Comparison of ENCODE assay signal across 9 cellular contexts in genomic region chr6:30813623-30814136, GRCh38.
DNase-seq lines count a peak whose midpoint lies in the region; ATAC-seq and TF ChIP-seq lines count a peak whose summit lies in the region.
"Had no signal": no experiment of that assay in that cellular context is flagged by ENCODE, and none has a peak within 500 bp of the region (broad histone marks: within the 10 kb centered on the region; RNA-seq: fewer than 3 reads in every experiment).

No MANE protein-coding gene starts in this region.

- intact Hi-C loops in PC-3 (cut with micrococcal nuclease): no loop called here
- intact Hi-C loops in dendritic cell treated with granulocyte-macrophage colony-stimulating factor and Interleukin-4, amounts not matched to agents 40 ng/mL and 50 ng/mL, for 4 days (cut with micrococcal nuclease): loop anchor here (1.0 to 5.0 kb wide), 2 partner anchors 31 to 71 kb away; partner anchors contain the start of genes FLOT1 and IER3

- peak overlapping the region; percentile 96 for H3K27ac ChIP-seq in PC-3 (ENCODE audit: low read length)
- no peak overlapping the region for H3K27ac ChIP-seq in trophoblast cell (ENCODE audit: low read depth, low read length)

- H3K4me3 Mint-ChIP-seq in T-helper 2 cell treated with Interferon-gamma antibody and Interleukin-4, amounts not matched to agents 5 μg/mL and 100 μg/mL, for 36 hours: peak overlapping the region; percentile 66
- H3K4me3 Mint-ChIP-seq in dendritic cell treated with granulocyte-macrophage colony-stimulating factor and Interleukin-4, amounts not matched to agents 40 ng/mL and 50 ng/mL, for 4 days: peak overlapping the region; percentile 9

- H3K27me3 ChIP-seq in PC-3 (ENCODE audit: low read length) (no peaks in the 10 kb centered on the region), trophoblast cell (ENCODE audit: insufficient read depth, low read length) (no peaks in the 10 kb centered on the region)

- H3K27me3 Mint-ChIP-seq in T-helper 2 cell treated with Interferon-gamma antibody and Interleukin-4, amounts not matched to agents 5 μg/mL and 100 μg/mL, for 36 hours (ENCODE audit: low read depth): no peaks in the 10 kb centered on the region
- H3K27me3 Mint-ChIP-seq in dendritic cell treated with granulocyte-macrophage colony-stimulating factor and Interleukin-4, amounts not matched to agents 40 ng/mL and 50 ng/mL, for 4 days: no peaks in the 10 kb centered on the region

- H3K9ac ChIP-seq in PC-3 (ENCODE audit: low read length): peak overlapping the region; percentile 68
- no peak overlapping the region for H3K9ac ChIP-seq in trophoblast cell (ENCODE audit: low read length)

- no peak overlapping the region for H3K18ac ChIP-seq in trophoblast cell (ENCODE audit: low read length)

- H3K27ac Mint-ChIP-seq in T-helper 2 cell treated with Interferon-gamma antibody and Interleukin-4, amounts not matched to agents 5 μg/mL and 100 μg/mL, for 36 hours: peak overlapping the region; percentile 92
- peak overlapping the region; percentile 87 for H3K27ac Mint-ChIP-seq in dendritic cell treated with granulocyte-macrophage colony-stimulating factor and Interleukin-4, amounts not matched to agents 40 ng/mL and 50 ng/mL, for 4 days

- H3K9me2 ChIP-seq in PC-3 (replicated peaks; ENCODE audit: low read length): no peaks in the 10 kb centered on the region

- H3K79me2 ChIP-seq in PC-3 (ENCODE audit: low read length): no peaks in the 10 kb centered on the region
- H3K79me2 ChIP-seq in trophoblast cell (ENCODE audit: control insufficient read depth, insufficient read depth, low read length, poor library complexity): no peaks in the 10 kb centered on the region

- H4K8ac ChIP-seq in trophoblast cell (ENCODE audit: low read depth, low read length): no peak overlapping the region

- peak; percentile 2; the same call in 1 of the 2 replicates for ATAC-seq in PC-3
- ATAC-seq in GM18867 (IDR thresholded peaks at IDR 0.05; ENCODE audit: unreplicated experiment): no peak
- no peak for ATAC-seq in activated CD4-positive, CD25-positive, alpha-beta regulatory T cell treated with anti-CD3 and anti-CD28 coated beads, Interleukin-2, amount 50 U/mL, for 24 hours

- H3K36me3 Mint-ChIP-seq in T-helper 2 cell treated with Interferon-gamma antibody and Interleukin-4, amounts not matched to agents 5 μg/mL and 100 μg/mL, for 36 hours (ENCODE audit: low read depth): peaks cover 47% of the 10 kb centered on the region
- H3K36me3 Mint-ChIP-seq in dendritic cell treated with granulocyte-macrophage colony-stimulating factor and Interleukin-4, amounts not matched to agents 40 ng/mL and 50 ng/mL, for 4 days (ENCODE audit: low read depth): peaks cover 4% of the 10 kb centered on the region

- H3K4ac ChIP-seq in trophoblast cell (ENCODE audit: low read depth, low read length): no peak overlapping the region

- no peak for TF ChIP-seq CTCF in PC-3 (conservative IDR thresholded peaks at IDR 0.05; ENCODE audit: low read depth, low read length)
- no peak for TF ChIP-seq CTCF in GM10248 (IDR thresholded peaks at IDR 0.05; ENCODE audit: control extremely low read depth, extremely low read depth, low read depth, missing control alignments)

- WGBS in trophoblast cell (ENCODE audit: extremely low coverage, insufficient coverage, insufficient read length): no CpG with 5 or more reads among the region's 9 CpGs

- peak overlapping the region; percentile 18 for H3K14ac ChIP-seq in trophoblast cell (ENCODE audit: low read length)

- H2AFZ ChIP-seq in PC-3 (ENCODE audit: low read length): no peak overlapping the region
- H2AFZ ChIP-seq in trophoblast cell (ENCODE audit: insufficient read depth, low read length, poor library complexity): no peak overlapping the region

- H3K79me1 ChIP-seq in trophoblast cell (ENCODE audit: low read length): peaks cover 15% of the 10 kb centered on the region

- peak overlapping the region; percentile 17 for H2BK5ac ChIP-seq in trophoblast cell (ENCODE audit: low read depth, low read length, poor library complexity)

- peaks cover 15% of the 10 kb centered on the region for H3K9me3 Mint-ChIP-seq in T-helper 2 cell treated with Interferon-gamma antibody and Interleukin-4, amounts not matched to agents 5 μg/mL and 100 μg/mL, for 36 hours
- H3K9me3 Mint-ChIP-seq in dendritic cell treated with granulocyte-macrophage colony-stimulating factor and Interleukin-4, amounts not matched to agents 40 ng/mL and 50 ng/mL, for 4 days: no peaks in the 10 kb centered on the region

- peak overlapping the region; percentile 66 for H2AK5ac ChIP-seq in trophoblast cell (ENCODE audit: low read length)

- peak overlapping the region; percentile 71 for H4K91ac ChIP-seq in trophoblast cell (ENCODE audit: low read depth, low read length)

- peaks cover 55% of the 10 kb centered on the region for H3K4me1 Mint-ChIP-seq in T-helper 2 cell treated with Interferon-gamma antibody and Interleukin-4, amounts not matched to agents 5 μg/mL and 100 μg/mL, for 36 hours (ENCODE audit: low read depth)
- peaks cover 79% of the 10 kb centered on the region for H3K4me1 Mint-ChIP-seq in dendritic cell treated with granulocyte-macrophage colony-stimulating factor and Interleukin-4, amounts not matched to agents 40 ng/mL and 50 ng/mL, for 4 days (ENCODE audit: low read depth)

- H4K12ac ChIP-seq in trophoblast cell (ENCODE audit: low read depth, low read length): no peak overlapping the region

- H4K20me1 ChIP-seq in PC-3 (ENCODE audit: low read length): no peaks in the 10 kb centered on the region

- POLR2A ChIA-PET in PC-3 (lab: Charles Lee; ENCODE audit: unreplicated experiment): interaction anchor here (0.6 kb wide), 2 partner anchors 61 to 130 kb away, joined by 3 to 7 read pairs; no protein-coding TSS in a partner anchor
- POLR2A ChIA-PET in GM10248 (lab: Yijun Ruan, JAX): no interaction called here

- no peaks in the 10 kb centered on the region for H3K9me3 ChIP-seq in PC-3 (ENCODE audit: low read length)
- no peaks in the 10 kb centered on the region for H3K9me3 ChIP-seq in trophoblast cell (ENCODE audit: insufficient read depth, low read depth, low read length)

- H3K4me3 ChIP-seq in PC-3 (ENCODE audit: low read length) (no peak overlapping the region), trophoblast cell (ENCODE audit: low read depth, low read length) (no peak overlapping the region)

- H3K4me1 ChIP-seq in PC-3 (ENCODE audit: insufficient read depth, low read length): peaks cover 55% of the 10 kb centered on the region
- peaks cover 12 to 18% of the 10 kb centered on the region in 2 experiments for H3K4me1 ChIP-seq in trophoblast cell (ENCODE audit: control insufficient read depth in 1 of 2, insufficient read depth in 2 of 2, low read length in 2 of 2)

- peak overlapping the region; percentile 9 for H2BK120ac ChIP-seq in trophoblast cell (ENCODE audit: insufficient read depth, low read length, poor library complexity)

- no peak overlapping the region for H3K23ac ChIP-seq in trophoblast cell (ENCODE audit: low read length)

- H3K4me2 ChIP-seq in PC-3 (ENCODE audit: low read length) (peak overlapping the region; percentile 24; the same call in 1 of the 2 replicates), trophoblast cell (ENCODE audit: low read length) (no peak overlapping the region)

- no peak for DNase-seq in T-helper 2 cell treated with Interferon-gamma antibody and Interleukin-4, amounts not matched to agents 5 μg/mL and 100 μg/mL, for 36 hours (ENCODE audit: low spot score)
- DNase-seq in T-helper 2 cell: no peak
- peak; percentile 48 for DNase-seq in PC-3
- no peak for DNase-seq in trophoblast cell
- no peak for DNase-seq in GM10248 (ENCODE audit: extremely low spot score)
- DNase-seq: NCI-H1417 treated with DMSO at 0.1 percent for 48 hours had no signal

- BruUV-seq in PC-3 (replicated peaks; lab: Mats Ljungman, UMichigan): no TSS peak

- peaks cover 5% of the 10 kb centered on the region for H3F3A ChIP-seq in PC-3 (ENCODE audit: low read length, unreplicated experiment)

- peak overlapping the region; percentile 34 for H2BK12ac ChIP-seq in trophoblast cell (ENCODE audit: low read length)

- CTCF ChIA-PET in PC-3 (lab: Charles Lee): no interaction called here
- CTCF ChIA-PET in GM10248 (lab: Yijun Ruan, JAX): interaction anchor here (0.7 to 20.8 kb wide), 4 partner anchors 8 to 83 kb away, joined by 3 to 252 read pairs (median 20); no protein-coding TSS in a partner anchor

- H3K36me3 ChIP-seq in PC-3 (ENCODE audit: low read depth, low read length): no peaks in the 10 kb centered on the region
- H3K36me3 ChIP-seq in trophoblast cell (ENCODE audit: control insufficient read depth in 1 of 2, insufficient read depth in 2 of 2, low read length in 2 of 2): no peaks in the 10 kb centered on the region
